Comparison of ENCODE assay signal across 8 cellular contexts in the genomic region with DNA sequence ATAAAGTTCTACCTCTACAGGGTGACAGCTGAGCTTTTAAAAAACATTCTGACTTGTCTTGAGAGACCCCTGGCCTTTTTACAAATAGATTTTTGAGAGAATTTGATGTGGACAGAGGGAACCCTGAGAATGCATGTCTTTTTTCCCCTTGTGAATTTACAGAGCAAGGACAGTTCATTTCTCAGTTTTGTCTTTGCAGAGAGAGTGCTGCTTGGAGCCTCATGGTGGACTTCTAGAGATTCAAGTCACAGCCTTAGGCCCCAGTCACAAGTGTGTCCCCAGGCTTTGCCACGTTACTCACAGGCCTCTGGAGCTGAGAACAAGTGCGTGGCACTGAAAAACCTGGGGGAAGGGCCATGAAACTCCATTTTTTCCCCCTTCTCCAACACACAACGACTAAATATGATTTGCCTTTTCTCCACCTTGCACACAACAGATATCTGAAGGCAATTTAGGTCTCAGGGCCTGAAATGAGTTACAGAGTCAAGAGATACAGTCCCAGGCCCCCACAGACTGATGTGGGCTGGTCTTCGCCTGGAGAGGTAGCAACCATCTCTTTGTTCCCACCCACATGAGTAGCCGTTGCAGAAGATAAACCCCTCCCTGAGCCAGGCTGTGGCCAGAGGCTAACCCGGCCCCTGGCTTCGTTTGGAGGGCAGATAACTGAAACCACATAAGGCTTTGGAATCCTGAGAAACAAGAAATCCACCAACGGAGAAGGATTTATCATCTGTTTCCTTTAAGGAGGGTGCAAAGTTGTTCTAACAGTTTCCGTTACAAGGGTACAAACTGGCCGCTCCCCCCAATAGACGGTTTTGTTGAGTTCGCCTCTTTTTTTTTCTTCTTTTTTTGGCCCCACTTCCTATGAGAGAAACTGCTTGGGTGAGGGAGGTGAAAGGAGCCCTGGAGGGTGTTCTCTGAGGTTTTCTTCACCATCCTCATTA. TPM values are rescaled to one million over a fixed set of nuclear protein-coding genes. Genes with fewer than 3 reads are reported as not detected.
DNase-seq lines count a peak whose midpoint lies in the region; ATAC-seq, FAIRE-seq and TF ChIP-seq lines count a peak whose summit lies in the region.

No MANE protein-coding gene starts in this region.

- H3K9me3 Mint-ChIP-seq in HFFc6, result no peaks in the 10 kb centered on the region

- H2AFZ ChIP-seq in GM12878 (ENCODE audit: control insufficient read depth, low read depth, low read length), result peak overlapping the region; percentile 86

- RAD21 ChIA-PET in GM12878 (lab: Charles Lee; ENCODE audit: unreplicated experiment), result interaction anchor here (1.0 to 6.4 kb wide), 17 partner anchors 10 to 286 kb away, joined by 4 to 262 read pairs (median 11); no protein-coding TSS in a partner anchor

- BruUV-seq in GM12878 (replicated peaks; lab: Mats Ljungman, UMichigan), result TSS peak; percentile 82

- SMC1A ChIA-PET in GM12878 (lab: Charles Lee; ENCODE audit: uncharacterized antibody, unreplicated experiment), result interaction anchor here (0.8 to 9.3 kb wide), 21 partner anchors 10 to 188 kb away, joined by 3 to 268 read pairs (median 9); no protein-coding TSS in a partner anchor

- peak overlapping the region; percentile 96 for H3K4me2 ChIP-seq in GM12878 (ENCODE audit: control insufficient read depth, insufficient read depth)

- ATAC-seq in GM12878, result peak; percentile 47

- peak overlapping the region; percentile 72 for H3K4me3 ChIP-seq in GM12878
- H3K4me3 ChIP-seq in iPS-11a (ENCODE audit: low read depth, low read length), result peak overlapping the region; percentile 82

- TF ChIP-seq CTCF in HFFc6 (IDR thresholded peaks at IDR 0.05), result no peak
- no peak for TF ChIP-seq CTCF in RWPE1 (conservative IDR thresholded peaks at IDR 0.05; ENCODE audit: low read depth)
- no peak for TF ChIP-seq CTCF in GM12878 (IDR thresholded peaks at IDR 0.05 in 2 of 3, conservative IDR thresholded peaks at IDR 0.05 in 1 of 3; ENCODE audit: control insufficient read depth in 2 of 3, extremely low read depth in 1 of 3, insufficient read depth in 1 of 3, low read depth in 3 of 3, low read length in 3 of 3)

- H4K20me1 ChIP-seq in GM12878 (ENCODE audit: control insufficient read depth, insufficient read depth), result no peaks in the 10 kb centered on the region

- peaks cover 23% of the 10 kb centered on the region for H3K79me2 ChIP-seq in GM12878 (ENCODE audit: control insufficient read depth, insufficient read depth, low read length)

- H3K36me3 ChIP-seq in GM12878 (ENCODE audit: control insufficient read depth in 2 of 2, insufficient read depth in 2 of 2, low read length in 1 of 2), result peaks cover 0 to 5% of the 10 kb centered on the region in 2 experiments; a peak in 3 of 4 replicates

- TF ChIP-seq POLR2A in GM12878 (IDR thresholded peaks at IDR 0.05; ENCODE audit: low read depth, low read length), result peak; percentile 41

- 0 out of 4 replicates have a peak, but pooled peaks of 1 of the 2 experiments have one; percentile 3 for TF ChIP-seq EP300 in GM12878 (IDR thresholded peaks at IDR 0.05; ENCODE audit: borderline replicate concordance in 1 of 2, control insufficient read depth in 1 of 2, low read depth in 2 of 2, low read length in 2 of 2)

- no peaks in the 10 kb centered on the region for H3K9me3 ChIP-seq in GM12878 (replicated peaks; ENCODE audit: control insufficient read depth, insufficient read depth, low read length)

- H3K27me3 ChIP-seq in GM12878 (replicated peaks in 1 of 2; ENCODE audit: control insufficient read depth in 2 of 2, insufficient read depth in 2 of 2, low read length in 1 of 2), result no peaks in the 10 kb centered on the region

- DNase-seq in DMS153 (lab: John Stamatoyannopoulos, UW), result peak; percentile 50
- peak; percentile 84 for DNase-seq in HFFc6
- no peak for DNase-seq in RWPE1 (ENCODE audit: low spot score)
- no peak for DNase-seq in GM12878 (ENCODE audit: low read depth, low spot score)
- peak; percentile 75 for DNase-seq in retina
- DNase-seq in effector CD4-positive, alpha-beta T cell, result no peak
- DNase-seq in DMS114 treated with DMSO at 0.1 percent for 48 hours (lab: John Stamatoyannopoulos, UW; ENCODE audit: unreplicated experiment), result no peak

- H3K27ac ChIP-seq in RWPE1, result peak overlapping the region; percentile 98
- H3K27ac ChIP-seq in GM12878 (ENCODE audit: control insufficient read depth, insufficient read depth), result peak overlapping the region; percentile 99

- peak overlapping the region; percentile 93 for H3K9ac ChIP-seq in GM12878 (ENCODE audit: control insufficient read depth, insufficient read depth, low read length)

- peaks cover 84% of the 10 kb centered on the region for H3K4me1 Mint-ChIP-seq in HFFc6 (ENCODE audit: low read depth)

- TF ChIP-seq RAD21 in GM12878 (IDR thresholded peaks at IDR 0.05; ENCODE audit: insufficient read depth, low read depth, low read length), result no peak

- peaks cover 25% of the 10 kb centered on the region for H3K36me3 Mint-ChIP-seq in HFFc6 (ENCODE audit: low read depth)

- POLR2A ChIA-PET in RWPE1 (lab: Yijun Ruan, JAX; ENCODE audit: low non-redundant PET), result no interaction called here
- POLR2A ChIA-PET in GM12878 (lab: Charles Lee), result interaction anchor here (0.5 to 5.1 kb wide), 9 partner anchors 43 to 1950 kb away, joined by 3 to 69 read pairs (median 9); a partner anchor contains a TSS

- FAIRE-seq in GM12878 (lab: Jason Lieb, UNC), result no peak

- peaks cover 11% of the 10 kb centered on the region for H3K27me3 Mint-ChIP-seq in HFFc6 (ENCODE audit: insufficient read depth)

- in situ Hi-C loops in GM12878 (cut with MboI), result loop anchor here (5.0 kb wide), 1 partner anchor 179 kb away; no protein-coding TSS in a partner anchor

- 30% methylated on average over 12 of the region's 12 CpGs for WGBS in GM12878 (ENCODE audit: insufficient coverage, insufficient replicate concordance, low lambda C conversion rate, missing lambda C conversion rate)

- CTCF ChIA-PET in RWPE1 (lab: Yijun Ruan, JAX) (interaction anchor here (0.5 to 1.2 kb wide), 6 partner anchors 15 to 256 kb away, joined by 3 to 6 read pairs (median 3); no protein-coding TSS in a partner anchor), GM12878 (lab: Yijun Ruan, JAX) (interaction anchor here (0.7 to 7.6 kb wide), 17 partner anchors 15 to 287 kb away, joined by 3 to 450 read pairs (median 4); no protein-coding TSS in a partner anchor)

- H3K27ac Mint-ChIP-seq in HFFc6, result peak overlapping the region; percentile 100

- intact Hi-C loops in GM12878 (cut with micrococcal nuclease; ENCODE audit: unreplicated experiment), result loop anchor here (1.0 to 5.0 kb wide), 4 partner anchors 42 to 284 kb away; no protein-coding TSS in a partner anchor

- H3K4me1 ChIP-seq in GM12878 (ENCODE audit: control insufficient read depth, insufficient read depth, low read length), result peaks cover 43% of the 10 kb centered on the region

- H3K4me3 Mint-ChIP-seq in HFFc6, result peak overlapping the region; percentile 95

TF ChIP-seq in GM12878, 131 proteins besides CTCF, POLR2A, EP300 and RAD21 (continues in another document):
- TF ChIP-seq, protein P1, sequence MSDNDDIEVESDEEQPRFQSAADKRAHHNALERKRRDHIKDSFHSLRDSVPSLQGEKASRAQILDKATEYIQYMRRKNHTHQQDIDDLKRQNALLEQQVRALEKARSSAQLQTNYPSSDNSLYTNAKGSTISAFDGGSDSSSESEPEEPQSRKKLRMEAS (IDR thresholded peaks at IDR 0.05; ENCODE audit: low read depth, low read length), result no peak
- TF ChIP-seq ASH2L (IDR thresholded peaks at IDR 0.05; ENCODE audit: borderline replicate concordance, low read depth), result no peak
- TF ChIP-seq EED (IDR thresholded peaks at IDR 0.05; ENCODE audit: low read depth), result peak; percentile 4
- TF ChIP-seq RAD51 (IDR thresholded peaks at IDR 0.05), result no peak
- TF ChIP-seq ZNF384 (IDR thresholded peaks at IDR 0.05; ENCODE audit: borderline replicate concordance, low read depth, low read length), result peak; percentile 69; the same call in 1 of the 2 replicates

RNA-seq across cellular contexts. Expression of a gene that starts 1.0 kb away (rescaled TPM):
- 10 to 100 TPM; 11.5 to 16.4 (median 13.6) TPM for total RNA-seq in HFFc6 (2021; fragmentation: NEBNext Ultra II Directional; extraction: Animal tissue kit (Norgen Biotek cat#: 25700))
- total RNA-seq in GM12878 (2013; cell fraction: nucleolus; rRNA removed), result 25.1 and 27.4 TPM in 2 replicates
- total RNA-seq in GM12878 (2014; rRNA removed) (13.5 and 15.4 TPM in 2 replicates), GM12878 (2014; rRNA removed; fragmentation: Illumina TruSeq; extraction: Trizol) (10.9 and 11.1 TPM in 2 replicates), GM12878 (2021) (10.4 and 10.7 TPM in 2 replicates)
- polyA plus RNA-seq in GM12878 (2011; ENCODE audit: low read depth), result 8.8 TPM
- polyA plus RNA-seq in GM12878 (2011; rRNA removed) (11.0 and 17.3 TPM in 2 replicates), GM12878 (2014; fragmentation: Illumina TruSeq; extraction: Trizol) (10.4 and 11.2 TPM in 2 replicates), GM12878 (2014; fragmentation: Nextera tagmentation; extraction: Ambion mirVana) (10 to 100 TPM in 1 of 2 experiments, 1 to 10 TPM in 1; 8.8 to 12.8 TPM), GM12878 (2014; rRNA removed) (8.0 and 9.8 TPM in 2 replicates), GM12878 (2016; fragmentation: Nextera tagmentation; extraction: Ambion mirVana) (10 to 100 TPM; 15.8 to 18.1 TPM)
- 18.7 and 19.3 TPM in 2 replicates for polyA plus RNA-seq in GM12878 (2011; cell fraction: cytosol; rRNA removed)
- polyA plus RNA-seq in GM12878 (2011; cell fraction: nucleus; rRNA removed), result 14.3 and 16.5 TPM in 2 replicates
- polyA plus RNA-seq in GM12878 (2012), result 12.6 and 14.0 TPM in 2 replicates
- 17.5 and 26.6 TPM in 2 replicates for polyA minus RNA-seq in GM12878 (2011; rRNA and poly(A)+ RNA removed)
- 4.3 and 5.8 TPM in 2 replicates for polyA minus RNA-seq in GM12878 (2011; cell fraction: cytosol; rRNA and poly(A)+ RNA removed)
- 11.5 and 19.5 TPM in 2 replicates for polyA minus RNA-seq in GM12878 (2011; cell fraction: nucleus; rRNA and poly(A)+ RNA removed)

RNA-seq across cellular contexts. Expression of a gene that starts 39.8 kb away (rescaled TPM):
- total RNA-seq in HFFc6 (2021; fragmentation: NEBNext Ultra II Directional; extraction: Animal tissue kit (Norgen Biotek cat#: 25700)), result 10 to 100 TPM; 19.2 to 31.6 (median 23.8) TPM
- total RNA-seq in GM12878 (2013; cell fraction: nucleolus; rRNA removed), result 51.2 and 54.8 TPM in 2 replicates
- total RNA-seq in GM12878 (2014; rRNA removed), result 22.0 and 25.0 TPM in 2 replicates
- total RNA-seq in GM12878 (2014; rRNA removed; fragmentation: Illumina TruSeq; extraction: Trizol), result 17.3 and 17.6 TPM in 2 replicates
- 34.4 and 35.9 TPM in 2 replicates for total RNA-seq in GM12878 (2021)
- polyA plus RNA-seq in GM12878 (2011; ENCODE audit: low read depth), result 7.9 TPM
- 41.8 and 81.2 TPM in 2 replicates for polyA plus RNA-seq in GM12878 (2011; rRNA removed)
- 113 and 114 TPM in 2 replicates for polyA plus RNA-seq in GM12878 (2011; cell fraction: cytosol; rRNA removed)
- polyA plus RNA-seq in GM12878 (2011; cell fraction: nucleus; rRNA removed), result 122 and 163 TPM in 2 replicates
- 30.3 and 34.7 TPM in 2 replicates for polyA plus RNA-seq in GM12878 (2012)
- polyA plus RNA-seq in GM12878 (2014; fragmentation: Illumina TruSeq; extraction: Trizol), result 31.7 and 39.1 TPM in 2 replicates
- 1 to 10 TPM in 1 of 2 experiments, under 1 TPM in 1; 0.40 to 1.2 TPM for polyA plus RNA-seq in GM12878 (2014; fragmentation: Nextera tagmentation; extraction: Ambion mirVana)
- 40.7 and 42.7 TPM in 2 replicates for polyA plus RNA-seq in GM12878 (2014; rRNA removed)
- polyA plus RNA-seq in GM12878 (2016; fragmentation: Nextera tagmentation; extraction: Ambion mirVana), result 1 to 10 TPM; 1.3 to 2.0 TPM
- 65.5 and 92.0 TPM in 2 replicates for polyA minus RNA-seq in GM12878 (2011; rRNA and poly(A)+ RNA removed)
- 22.5 and 32.2 TPM in 2 replicates for polyA minus RNA-seq in GM12878 (2011; cell fraction: cytosol; rRNA and poly(A)+ RNA removed)
- polyA minus RNA-seq in GM12878 (2011; cell fraction: nucleus; rRNA and poly(A)+ RNA removed), result 14.6 and 18.0 TPM in 2 replicates

Comparison
In these comparisons a context has a peak if more than half of its experiments do, and no peak if none do; other contexts are left out.
1. DNase-seq: peak in DMS153 (single experiment), HFFc6 (single experiment) and retina (single experiment); none in RWPE1 (single experiment), GM12878 (single experiment), effector CD4-positive, alpha-beta T cell (single experiment) and DMS114 treated with DMSO at 0.1 percent for 48 hours (single experiment).